ENCODE assay signal across 10 cellular contexts in the genomic region with DNA sequence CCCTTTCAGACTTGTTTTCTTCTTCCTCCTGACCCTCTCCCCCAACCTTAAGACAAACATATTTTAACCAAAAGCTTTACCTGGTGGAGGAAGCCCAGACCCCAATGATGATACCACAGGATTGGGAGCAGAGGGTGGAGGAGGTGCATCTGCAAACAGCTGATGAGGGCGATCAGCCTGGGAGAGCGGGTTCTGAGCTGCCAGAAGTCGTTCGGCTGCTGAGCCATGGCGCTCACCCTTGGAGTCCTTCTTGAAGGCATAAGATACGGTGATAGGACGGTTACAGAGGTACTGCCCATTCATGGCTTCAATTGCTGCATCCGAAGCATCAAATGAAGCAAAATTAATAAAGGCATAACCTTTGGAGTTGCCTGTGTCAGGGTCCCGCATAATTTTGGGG. TPM values are rescaled to one million over a fixed set of nuclear protein-coding genes. Genes with fewer than 3 reads are reported as not detected.
DNase-seq lines count a peak whose midpoint lies in the region; ATAC-seq and TF ChIP-seq lines count a peak whose summit lies in the region.
"Had no signal": no experiment of that assay in that cellular context is flagged by ENCODE, and none has a peak within 500 bp of the region (broad histone marks: within the 10 kb centered on the region; RNA-seq: fewer than 3 reads in every experiment).

No MANE protein-coding gene starts in this region.

- H3K27ac ChIP-seq in left ventricle myocardium inferior (replicated peaks) (no peak overlapping the region), lower lobe of right lung (no peak overlapping the region), transverse colon (no peak overlapping the region)
- H3K27ac ChIP-seq: testis had no signal

- H3K27ac Mint-ChIP-seq in activated T-helper 2 cell treated with anti-CD3 and anti-CD28 coated beads, Interferon-gamma antibody, Interleukin-2, Interleukin-4, amounts not matched to agents 10 μg/mL and 5 μg/mL and 100 μg/mL, durations not matched to agents 14 hours and 24 hours and 36 hours: no peak overlapping the region

- H3K4me1 ChIP-seq in left ventricle myocardium inferior (peaks cover 47% of the 10 kb centered on the region), lower lobe of right lung (peaks cover 43% of the 10 kb centered on the region), transverse colon (peaks cover 20 to 62% (median 34%) of the 10 kb centered on the region in 4 donors)

- H3K27me3 Mint-ChIP-seq in activated T-helper 2 cell treated with anti-CD3 and anti-CD28 coated beads, Interferon-gamma antibody, Interleukin-2, Interleukin-4, amounts not matched to agents 10 μg/mL and 5 μg/mL and 100 μg/mL, durations not matched to agents 14 hours and 24 hours and 36 hours (ENCODE audit: low read depth): no peaks in the 10 kb centered on the region

- H3K9me3 ChIP-seq in left ventricle myocardium inferior (replicated peaks) (no peaks in the 10 kb centered on the region), lower lobe of right lung (no peaks in the 10 kb centered on the region), transverse colon (no peaks in the 10 kb centered on the region)
- H3K9me3 ChIP-seq: testis had no signal

- no peak for TF ChIP-seq POLR2A in transverse colon (IDR thresholded peaks at IDR 0.05)

- peak overlapping the region; percentile 100 for H3K4me3 Mint-ChIP-seq in activated T-helper 2 cell treated with anti-CD3 and anti-CD28 coated beads, Interferon-gamma antibody, Interleukin-2, Interleukin-4, amounts not matched to agents 10 μg/mL and 5 μg/mL and 100 μg/mL, durations not matched to agents 14 hours and 24 hours and 36 hours (ENCODE audit: low read depth)

- H3K4me1 Mint-ChIP-seq in activated T-helper 2 cell treated with anti-CD3 and anti-CD28 coated beads, Interferon-gamma antibody, Interleukin-2, Interleukin-4, amounts not matched to agents 10 μg/mL and 5 μg/mL and 100 μg/mL, durations not matched to agents 14 hours and 24 hours and 36 hours (ENCODE audit: low read depth): peaks cover 35% of the 10 kb centered on the region

- in situ Hi-C loops in transverse colon (cut with MboI; ENCODE audit: low pct_ligation_motif_present in 1 of 4, low pct_unique_long_range_greater_than_20kb in 1 of 4, low sequenced_read_pairs in 3 of 4): no loop called here

- 94% methylated on average over 9 of the region's 9 CpGs; no CpG with 5 or more reads in 1 of the 2 donors for WGBS in transverse colon (ENCODE audit: low coverage in 1 of 2), 2 donors

- no peaks in the 10 kb centered on the region for H3K9me3 Mint-ChIP-seq in activated T-helper 2 cell treated with anti-CD3 and anti-CD28 coated beads, Interferon-gamma antibody, Interleukin-2, Interleukin-4, amounts not matched to agents 10 μg/mL and 5 μg/mL and 100 μg/mL, durations not matched to agents 14 hours and 24 hours and 36 hours

- no peak for TF ChIP-seq EP300 in transverse colon (IDR thresholded peaks at IDR 0.05; ENCODE audit: low read depth)

- H3K4me3 ChIP-seq in left ventricle myocardium inferior (peak overlapping the region; percentile 90), lower lobe of right lung (peak overlapping the region; percentile 99), transverse colon (peak overlapping the region in 1 of 4 donors; percentile 98)

- peaks cover 58% of the 10 kb centered on the region for H3K36me3 Mint-ChIP-seq in activated T-helper 2 cell treated with anti-CD3 and anti-CD28 coated beads, Interferon-gamma antibody, Interleukin-2, Interleukin-4, amounts not matched to agents 10 μg/mL and 5 μg/mL and 100 μg/mL, durations not matched to agents 14 hours and 24 hours and 36 hours (ENCODE audit: low read depth)

- H3K36me3 ChIP-seq in left ventricle myocardium inferior (peaks cover 54% of the 10 kb centered on the region), lower lobe of right lung (peaks cover 54% of the 10 kb centered on the region), transverse colon (peaks cover 0 to 58% (median 26%) of the 10 kb centered on the region in 4 donors)

- H3K27me3 ChIP-seq in left ventricle myocardium inferior (ENCODE audit: low read depth) (no peaks in the 10 kb centered on the region), lower lobe of right lung (ENCODE audit: low read depth) (no peaks in the 10 kb centered on the region), transverse colon (no peaks in the 10 kb centered on the region)
- H3K27me3 ChIP-seq: testis had no signal

- TF ChIP-seq CTCF in left ventricle myocardium inferior (IDR thresholded peaks at IDR 0.05; ENCODE audit: borderline replicate concordance) (no peak), lower lobe of right lung (IDR thresholded peaks at IDR 0.05) (no peak), transverse colon (IDR thresholded peaks at IDR 0.05) (no peak)

- intact Hi-C loops in left ventricle myocardium inferior (cut with micrococcal nuclease): no loop called here
- intact Hi-C loops in Right ventricle myocardium inferior (cut with DNase I): no loop called here
- intact Hi-C loops in activated T-helper 2 cell treated with anti-CD3 and anti-CD28 coated beads, Interferon-gamma antibody, Interleukin-2, Interleukin-4, amounts not matched to agents 10 μg/mL and 5 μg/mL and 100 μg/mL, durations not matched to agents 14 hours and 24 hours and 36 hours (cut with micrococcal nuclease): loop anchor here (5.0 kb wide), 1 partner anchor 86 kb away; a partner anchor contains a TSS
- intact Hi-C loops in lower lobe of right lung (cut with DNase I): no loop called here
- intact Hi-C loops in transverse colon (cut with DNase I; ENCODE audit: low total_unique reads): loop anchor here (5.0 kb wide), 1 partner anchor 34 kb away; no protein-coding TSS in a partner anchor

- DNase-seq in left ventricle myocardium inferior (no peak), Right ventricle myocardium inferior (ENCODE audit: missing footprints) (no peak), lower lobe of right lung (no peak), KG1 (lab: John Stamatoyannopoulos, UW) (no peak), transverse colon (no peak)
- DNase-seq in activated T-helper 2 cell treated with anti-CD3 and anti-CD28 coated beads, Interferon-gamma antibody, Interleukin-2, Interleukin-4, amounts not matched to agents 10 μg/mL and 5 μg/mL and 100 μg/mL, durations not matched to agents 14 hours and 24 hours and 36 hours (ENCODE audit: low spot score): no peak
- DNase-seq: NCI-H526, testis had no signal

- ATAC-seq in Right ventricle myocardium inferior (no peak), lower lobe of right lung (no peak), GM18517 (IDR thresholded peaks at IDR 0.05; ENCODE audit: unreplicated experiment) (no peak), GM21515 (IDR thresholded peaks at IDR 0.05; ENCODE audit: unreplicated experiment) (no peak)

RNA-seq across cellular contexts. Expression of a gene that starts 1.3 kb away (rescaled TPM):
- total RNA-seq in left ventricle myocardium inferior (25.3 TPM), Right ventricle myocardium inferior (24.8 TPM), lower lobe of right lung (45.5 TPM), transverse colon (10 to 100 TPM; 32.4 to 78.6 (median 46.2) TPM)
- total RNA-seq in activated T-helper 2 cell treated with anti-CD3 and anti-CD28 coated beads, Interferon-gamma antibody, Interleukin-2, Interleukin-4, amounts not matched to agents 10 μg/mL and 5 μg/mL and 100 μg/mL, durations not matched to agents 14 hours and 24 hours and 36 hours: 109 and 113 TPM in 2 replicates

RNA-seq across cellular contexts. Expression of a gene that starts 8.7 kb away (rescaled TPM):
- total RNA-seq in left ventricle myocardium inferior (0.44 TPM), Right ventricle myocardium inferior (0.51 TPM), lower lobe of right lung (0.86 TPM), transverse colon (1 to 10 TPM in 3 of 4 donors, under 1 TPM in 1; 0.40 to 2.5 (median 1.5) TPM)
- total RNA-seq in activated T-helper 2 cell treated with anti-CD3 and anti-CD28 coated beads, Interferon-gamma antibody, Interleukin-2, Interleukin-4, amounts not matched to agents 10 μg/mL and 5 μg/mL and 100 μg/mL, durations not matched to agents 14 hours and 24 hours and 36 hours: 17.9 and 18.4 TPM in 2 replicates

RNA-seq across cellular contexts. Expression of a gene that starts 10.4 kb away (rescaled TPM):
- total RNA-seq in left ventricle myocardium inferior (4.9 TPM), Right ventricle myocardium inferior (3.5 TPM), lower lobe of right lung (20.4 TPM), transverse colon (100 to 1,000 TPM; 284 to 483 (median 296) TPM)
- 5.2 and 5.5 TPM in 2 replicates for total RNA-seq in activated T-helper 2 cell treated with anti-CD3 and anti-CD28 coated beads, Interferon-gamma antibody, Interleukin-2, Interleukin-4, amounts not matched to agents 10 μg/mL and 5 μg/mL and 100 μg/mL, durations not matched to agents 14 hours and 24 hours and 36 hours

RNA-seq across cellular contexts. Expression of a gene that starts 26.9 kb away (rescaled TPM):
- total RNA-seq in left ventricle myocardium inferior: 19.4 TPM
- total RNA-seq in Right ventricle myocardium inferior: 15.3 TPM
- total RNA-seq in activated T-helper 2 cell treated with anti-CD3 and anti-CD28 coated beads, Interferon-gamma antibody, Interleukin-2, Interleukin-4, amounts not matched to agents 10 μg/mL and 5 μg/mL and 100 μg/mL, durations not matched to agents 14 hours and 24 hours and 36 hours: 23.6 and 26.6 TPM in 2 replicates
- 11.5 TPM for total RNA-seq in lower lobe of right lung
- 10 to 100 TPM in 3 of 4 donors, 1 to 10 TPM in 1; 7.4 to 61.0 (median 31.5) TPM for total RNA-seq in transverse colon

Comparison
In these comparisons a context has a peak if more than half of its experiments do, and no peak if none do; other contexts are left out.
1. RNA of a gene that starts 10.4 kb away (total RNA-seq): 284 to 483 TPM in transverse colon; 20.4 TPM in lower lobe of right lung (single experiment), 5.2 to 5.5 TPM in activated T-helper 2 cell treated with anti-CD3 and anti-CD28 coated beads, Interferon-gamma antibody, Interleukin-2, Interleukin-4, amounts not matched to agents 10 μg/mL and 5 μg/mL and 100 μg/mL, durations not matched to agents 14 hours and 24 hours and 36 hours, 4.9 TPM in left ventricle myocardium inferior (single experiment) and 3.5 TPM in Right ventricle myocardium inferior (single experiment); every median in the first group is over 10 times any median in the second.
2. intact Hi-C loops: an anchor here in activated T-helper 2 cell treated with anti-CD3 and anti-CD28 coated beads, Interferon-gamma antibody, Interleukin-2, Interleukin-4, amounts not matched to agents 10 μg/mL and 5 μg/mL and 100 μg/mL, durations not matched to agents 14 hours and 24 hours and 36 hours (5.0 kb wide) and transverse colon (5.0 kb wide); none called in left ventricle myocardium inferior, Right ventricle myocardium inferior and lower lobe of right lung.